In the genomic region with DNA sequence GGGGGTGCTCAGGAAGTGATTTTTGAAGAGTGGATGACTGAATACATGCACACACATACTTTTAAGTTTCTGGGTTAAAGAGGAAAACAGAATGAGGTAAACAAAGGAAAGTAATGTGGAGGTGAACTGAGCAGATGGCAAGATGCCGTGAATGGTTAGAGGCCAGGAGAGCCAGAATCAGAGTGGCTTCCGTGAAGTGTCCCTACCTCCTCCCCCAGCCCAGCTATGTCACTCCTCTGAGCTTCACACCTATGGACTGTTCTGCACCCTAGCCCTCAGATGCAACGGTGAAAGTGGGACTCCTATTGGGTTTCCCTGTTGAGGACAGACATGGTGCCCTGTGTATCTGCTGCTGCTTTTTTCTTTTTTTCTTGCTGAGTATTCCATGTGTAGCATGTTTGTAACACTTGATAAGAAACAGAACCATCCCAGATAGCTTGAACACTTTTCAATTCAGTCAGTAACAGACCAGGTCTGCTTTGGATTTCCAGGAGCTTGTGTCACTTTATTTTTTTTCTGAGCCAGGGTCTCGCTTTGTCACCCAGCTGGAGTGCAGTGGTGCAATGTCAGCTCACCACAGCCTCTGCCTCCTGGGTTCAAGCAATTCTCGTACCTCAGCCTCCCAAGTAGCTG, we compare ENCODE assay signal across 9 cellular contexts. TPM values are rescaled to one million over a fixed set of nuclear protein-coding genes. Genes with fewer than 3 reads are reported as not detected.
DNase-seq lines count a peak whose midpoint lies in the region; ATAC-seq and TF ChIP-seq lines count a peak whose summit lies in the region.
"Had no signal": no experiment of that assay in that cellular context is flagged by ENCODE, and none has a peak within 500 bp of the region (broad histone marks: within the 10 kb centered on the region; RNA-seq: fewer than 3 reads in every experiment).

No MANE protein-coding gene starts in this region.

- H3K4me3 ChIP-seq in right cardiac atrium (ENCODE audit: low read length) (no peak overlapping the region), heart left ventricle (no peak overlapping the region), urinary bladder (ENCODE audit: low read depth, low read length) (no peak overlapping the region), left lung (no peak overlapping the region)

- TF ChIP-seq CTCF in heart left ventricle (IDR thresholded peaks at IDR 0.05) (no peak), endothelial cell (IDR thresholded peaks at IDR 0.05; ENCODE audit: unreplicated experiment) (no peak), left lung (IDR thresholded peaks at IDR 0.05) (no peak)

- H3K9me3 Mint-ChIP-seq in endothelial cell (ENCODE audit: unreplicated experiment) = no peaks in the 10 kb centered on the region
- H3K9me3 Mint-ChIP-seq: dendritic cell treated with granulocyte-macrophage colony-stimulating factor and Interleukin-4, amounts not matched to agents 40 ng/mL and 50 ng/mL, for 4 days had no signal

- H3K36me3 ChIP-seq in heart left ventricle = peaks cover 0 to 50% (median 2%) of the 10 kb centered on the region in 9 donors
- no peaks in the 10 kb centered on the region for H3K36me3 ChIP-seq in urinary bladder (ENCODE audit: insufficient read depth)
- H3K36me3 ChIP-seq in left lung = peaks cover 0 to 43% of the 10 kb centered on the region in 2 donors

- no peak overlapping the region for H3K4me3 Mint-ChIP-seq in endothelial cell (ENCODE audit: unreplicated experiment)
- H3K4me3 Mint-ChIP-seq: dendritic cell treated with granulocyte-macrophage colony-stimulating factor and Interleukin-4, amounts not matched to agents 40 ng/mL and 50 ng/mL, for 4 days had no signal

- ATAC-seq in right cardiac atrium (no peak), heart left ventricle (no peak), HG03378 (IDR thresholded peaks at IDR 0.05; ENCODE audit: unreplicated experiment) (peak; percentile 12), GM21360 (IDR thresholded peaks at IDR 0.05; ENCODE audit: unreplicated experiment) (no peak), left lung (no peak)

- peaks cover 11% of the 10 kb centered on the region for H3K4me1 Mint-ChIP-seq in endothelial cell (ENCODE audit: unreplicated experiment)

- H3K27me3 Mint-ChIP-seq in endothelial cell (ENCODE audit: unreplicated experiment) = peaks cover 3% of the 10 kb centered on the region
- H3K27me3 Mint-ChIP-seq: dendritic cell treated with granulocyte-macrophage colony-stimulating factor and Interleukin-4, amounts not matched to agents 40 ng/mL and 50 ng/mL, for 4 days had no signal

- whole genome bisulfite sequencing in right cardiac atrium = 62% methylated on average over 5 of the region's 5 CpGs
- 75 to 88% (median 79%) methylated on average over 5 of the region's 5 CpGs for WGBS in heart left ventricle, 4 donors
- WGBS in urinary bladder = 76% methylated on average over 5 of the region's 5 CpGs

- no peak for DNase-seq in right cardiac atrium
- no peak for DNase-seq in heart left ventricle
- no peak for DNase-seq in endothelial cell (ENCODE audit: low spot score)
- DNase-seq in HPDE6-E6E7 (ENCODE audit: extremely low spot score) = no peak
- DNase-seq in left lung = no peak

- H3K9me3 ChIP-seq in right cardiac atrium (ENCODE audit: control insufficient read depth, low read length) (no peaks in the 10 kb centered on the region), heart left ventricle (no peaks in the 10 kb centered on the region), left lung (no peaks in the 10 kb centered on the region)

- H3K27ac ChIP-seq in right cardiac atrium (ENCODE audit: low read length) = peak overlapping the region; percentile 61
- peak overlapping the region in 2 of 12 donors; percentile 49 to 71 for H3K27ac ChIP-seq in heart left ventricle
- H3K27ac ChIP-seq in urinary bladder (ENCODE audit: low read depth) = peak overlapping the region; percentile 46
- H3K27ac ChIP-seq in left lung = no peak overlapping the region

- H3K27me3 ChIP-seq in right cardiac atrium (ENCODE audit: control insufficient read depth, insufficient read depth) (no peaks in the 10 kb centered on the region), heart left ventricle (no peaks in the 10 kb centered on the region), left lung (no peaks in the 10 kb centered on the region)

- intact Hi-C loops in right cardiac atrium (cut with DNase I) = no loop called here
- intact Hi-C loops in heart left ventricle (cut with DNase I) = no loop called here
- intact Hi-C loops in left lung (cut with DNase I) = no loop called here

- H3K36me3 Mint-ChIP-seq in endothelial cell (ENCODE audit: low read depth, unreplicated experiment) = peaks cover 20% of the 10 kb centered on the region

- TF ChIP-seq POLR2A in heart left ventricle (IDR thresholded peaks at IDR 0.05) = no peak

- H3K4me1 ChIP-seq in right cardiac atrium (ENCODE audit: control insufficient read depth, insufficient read depth, low read length) (peaks cover 12% of the 10 kb centered on the region), heart left ventricle (peaks cover 0 to 46% (median 25%) of the 10 kb centered on the region in 12 donors), urinary bladder (ENCODE audit: insufficient read depth) (peaks cover 2% of the 10 kb centered on the region), left lung (peaks cover 18 to 28% of the 10 kb centered on the region in 2 donors)

- H3K27ac Mint-ChIP-seq in endothelial cell (ENCODE audit: unreplicated experiment) = peak overlapping the region; percentile 30
- H3K27ac Mint-ChIP-seq: dendritic cell treated with granulocyte-macrophage colony-stimulating factor and Interleukin-4, amounts not matched to agents 40 ng/mL and 50 ng/mL, for 4 days had no signal

RNA-seq across cellular contexts. Expression of a gene that starts 43.9 kb away (rescaled TPM):
- 1 to 10 TPM; 2.1 to 4.3 (median 4.0) TPM for total RNA-seq in right cardiac atrium
- 3.4 TPM for polyA plus RNA-seq in right cardiac atrium
- 1 to 10 TPM; 1.9 to 5.4 (median 4.6) TPM for total RNA-seq in heart left ventricle
- polyA plus RNA-seq in heart left ventricle = 1 to 10 TPM; 3.8 to 5.0 TPM
- total RNA-seq in endothelial cell (ENCODE audit: unreplicated experiment) = 18.6 TPM
- total RNA-seq in urinary bladder = 1.3 TPM
- 6.7 TPM for polyA plus RNA-seq in urinary bladder
- 10 to 100 TPM in 1 of 2 donors, 1 to 10 TPM in 1; 8.7 to 13.8 TPM for total RNA-seq in left lung

RNA-seq across cellular contexts. Expression of a gene that starts 56.5 kb away (rescaled TPM):
- total RNA-seq in right cardiac atrium (10 to 100 TPM; 49.1 to 57.0 (median 53.5) TPM), heart left ventricle (10 to 100 TPM; 30.5 to 58.7 (median 49.7) TPM), endothelial cell (ENCODE audit: unreplicated experiment) (134 TPM), urinary bladder (81.4 TPM), left lung (10 to 100 TPM; 67.7 to 73.8 TPM)
- polyA plus RNA-seq in right cardiac atrium (34.0 TPM), heart left ventricle (10 to 100 TPM; 15.7 to 84.1 TPM), urinary bladder (115 TPM)

Comparison
In these comparisons a context has a peak if more than half of its experiments do, and no peak if none do; other contexts are left out.
1. H3K27ac ChIP-seq: peak in right cardiac atrium (single experiment) and urinary bladder (single experiment); none in left lung (0 of 2).